ENCODE assay signal across 9 cellular contexts in the genomic region with DNA sequence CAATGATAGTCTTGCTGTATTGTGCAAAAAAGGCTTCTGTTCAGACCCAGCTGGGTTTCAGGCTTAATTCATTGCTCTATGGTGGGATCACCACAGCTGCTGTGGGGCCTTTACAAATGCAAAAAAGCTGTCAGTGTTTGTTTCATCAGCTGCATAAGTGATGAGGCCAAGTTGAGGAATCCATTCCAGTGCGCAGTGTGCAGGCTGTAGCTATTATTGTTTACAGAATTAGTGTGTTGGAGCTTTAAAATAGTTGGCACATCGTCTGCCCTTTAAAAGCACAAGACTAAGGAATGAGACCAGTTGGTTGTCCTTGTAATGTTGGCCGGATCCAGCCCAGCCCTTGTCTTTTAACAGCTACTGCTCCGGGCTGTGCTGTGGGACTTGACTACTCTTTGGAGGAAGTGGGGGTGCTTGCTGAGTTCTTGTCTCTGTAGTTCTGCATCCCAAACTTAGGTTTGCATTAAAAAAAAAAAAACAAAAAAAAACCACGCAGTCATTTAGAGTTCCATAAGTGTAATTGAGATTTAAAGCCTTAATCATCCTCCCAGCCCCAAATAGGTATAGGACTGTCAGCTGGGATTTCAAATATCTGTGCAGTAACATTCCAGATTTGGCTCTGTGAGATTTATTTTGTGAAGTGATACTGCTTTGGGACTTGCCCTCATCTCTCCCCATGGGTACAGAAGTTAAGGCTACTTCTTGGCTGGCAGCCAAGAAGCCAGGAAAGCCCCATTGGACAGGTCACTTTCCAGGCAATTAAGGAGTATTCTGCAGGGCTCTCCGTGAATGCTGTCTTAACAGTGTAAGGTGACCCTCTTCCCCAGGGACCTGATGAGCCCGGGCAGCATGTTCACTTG. TPM values are rescaled to one million over a fixed set of nuclear protein-coding genes. Genes with fewer than 3 reads are reported as not detected.
DNase-seq lines count a peak whose midpoint lies in the region; ATAC-seq and TF ChIP-seq lines count a peak whose summit lies in the region.
"Had no signal": no experiment of that assay in that cellular context is flagged by ENCODE, and none has a peak within 500 bp of the region (broad histone marks: within the 10 kb centered on the region; RNA-seq: fewer than 3 reads in every experiment).

No MANE protein-coding gene starts in this region.

- peak overlapping the region in 3 of 5 donors; percentile 37 to 72 (median 47) for H3K27ac ChIP-seq in adrenal gland
- peak overlapping the region; percentile 8 for H3K27ac ChIP-seq in iPS-20b (ENCODE audit: low read length)

- peak; percentile 34 for ATAC-seq in stimulated activated memory B cell treated with anti-CD40 and anti-IgM and Interleukin-4, amounts not matched to agents 10 μg/mL and 1 μg/mL and 100 μg/mL, for 72 hours
- ATAC-seq in HG02623 (IDR thresholded peaks at IDR 0.05; ENCODE audit: unreplicated experiment) = no peak

- H3K27me3 Mint-ChIP-seq in T-helper 2 cell treated with Interferon-gamma antibody and Interleukin-4, amounts not matched to agents 5 μg/mL and 100 μg/mL, for 36 hours (ENCODE audit: low read depth) = no peaks in the 10 kb centered on the region
- no peaks in the 10 kb centered on the region for H3K27me3 Mint-ChIP-seq in stimulated activated memory B cell treated with anti-CD40 and anti-IgM and Interleukin-4, amounts not matched to agents 10 μg/mL and 1 μg/mL and 100 μg/mL, for 72 hours

- H3K27ac Mint-ChIP-seq in T-helper 2 cell treated with Interferon-gamma antibody and Interleukin-4, amounts not matched to agents 5 μg/mL and 100 μg/mL, for 36 hours = no peak overlapping the region
- H3K27ac Mint-ChIP-seq in stimulated activated memory B cell treated with anti-CD40 and anti-IgM and Interleukin-4, amounts not matched to agents 10 μg/mL and 1 μg/mL and 100 μg/mL, for 72 hours = peak overlapping the region; percentile 48

- peaks cover 74% of the 10 kb centered on the region for H3K4me1 Mint-ChIP-seq in T-helper 2 cell treated with Interferon-gamma antibody and Interleukin-4, amounts not matched to agents 5 μg/mL and 100 μg/mL, for 36 hours (ENCODE audit: low read depth)
- peaks cover 94% of the 10 kb centered on the region for H3K4me1 Mint-ChIP-seq in stimulated activated memory B cell treated with anti-CD40 and anti-IgM and Interleukin-4, amounts not matched to agents 10 μg/mL and 1 μg/mL and 100 μg/mL, for 72 hours

- H3K9me3 Mint-ChIP-seq in T-helper 2 cell treated with Interferon-gamma antibody and Interleukin-4, amounts not matched to agents 5 μg/mL and 100 μg/mL, for 36 hours = no peaks in the 10 kb centered on the region
- H3K9me3 Mint-ChIP-seq in stimulated activated memory B cell treated with anti-CD40 and anti-IgM and Interleukin-4, amounts not matched to agents 10 μg/mL and 1 μg/mL and 100 μg/mL, for 72 hours = no peaks in the 10 kb centered on the region

- H3K27me3 ChIP-seq in adrenal gland (no peaks in the 10 kb centered on the region), iPS-20b (ENCODE audit: insufficient read depth, low read length) (no peaks in the 10 kb centered on the region)

- H3K36me3 ChIP-seq in adrenal gland (replicated peaks in 1 of 2) (no peaks in the 10 kb centered on the region), iPS-20b (ENCODE audit: insufficient read depth, low read depth, low read length) (0 out of 2 replicates have a peak, but pooled peaks cover 8% of the 10 kb centered on the region)

- TF ChIP-seq CTCF in adrenal gland (IDR thresholded peaks at IDR 0.05) = no peak

- H3K4me3 ChIP-seq in adrenal gland (peak overlapping the region in 1 of 4 donors; percentile 35), iPS-20b (ENCODE audit: low read length) (peak overlapping the region; percentile 55; the same call in 1 of the 2 replicates)

- H3K4me1 ChIP-seq in adrenal gland (replicated peaks in 1 of 2) (peaks cover 51 to 74% of the 10 kb centered on the region in 2 donors), iPS-20b (ENCODE audit: insufficient read depth, low read length) (peaks cover 75% of the 10 kb centered on the region)

- TF ChIP-seq POLR2A in adrenal gland (IDR thresholded peaks at IDR 0.05) = peak in 1 of 2 donors; percentile 14

- DNase-seq in T-helper 2 cell treated with Interferon-gamma antibody and Interleukin-4, amounts not matched to agents 5 μg/mL and 100 μg/mL, for 36 hours (ENCODE audit: low spot score) = no peak
- DNase-seq in T-helper 2 cell = no peak
- peak in 6 of 7 donors; percentile 49 to 77 (median 63) for DNase-seq in adrenal gland
- DNase-seq in NCI-H2227 (lab: John Stamatoyannopoulos, UW; ENCODE audit: unreplicated experiment) = no peak
- no peak for DNase-seq in AG08396 (ENCODE audit: low spot score)
- DNase-seq: activated CD4-positive, alpha-beta T cell treated with anti-CD3 and anti-CD28 coated beads for 4 hours had no signal

- peak overlapping the region; percentile 17; the same call in 1 of the 2 replicates for H3K9ac ChIP-seq in iPS-20b (ENCODE audit: low read depth, low read length)

- intact Hi-C loops in adrenal gland (cut with DNase I) = no loop called here

- WGBS in adrenal gland, 4 donors = 15 to 39% (median 20%) methylated on average over 5 to 7 of the region's 7 CpGs

- H3K9me3 ChIP-seq in adrenal gland (replicated peaks in 1 of 3) = no peaks in the 10 kb centered on the region
- H3K9me3 ChIP-seq in iPS-20b (ENCODE audit: insufficient read depth, low read depth, low read length) = no peaks in the 10 kb centered on the region

- peaks cover 16% of the 10 kb centered on the region for H3K36me3 Mint-ChIP-seq in T-helper 2 cell treated with Interferon-gamma antibody and Interleukin-4, amounts not matched to agents 5 μg/mL and 100 μg/mL, for 36 hours (ENCODE audit: low read depth)
- H3K36me3 Mint-ChIP-seq in stimulated activated memory B cell treated with anti-CD40 and anti-IgM and Interleukin-4, amounts not matched to agents 10 μg/mL and 1 μg/mL and 100 μg/mL, for 72 hours = peaks cover 5% of the 10 kb centered on the region

- H3K4me3 Mint-ChIP-seq in T-helper 2 cell treated with Interferon-gamma antibody and Interleukin-4, amounts not matched to agents 5 μg/mL and 100 μg/mL, for 36 hours = peak overlapping the region; percentile 37
- no peak overlapping the region for H3K4me3 Mint-ChIP-seq in stimulated activated memory B cell treated with anti-CD40 and anti-IgM and Interleukin-4, amounts not matched to agents 10 μg/mL and 1 μg/mL and 100 μg/mL, for 72 hours

RNA-seq across cellular contexts. Expression of gene JARID2, which starts 19.3 kb away (rescaled TPM):
- total RNA-seq in adrenal gland = 10 to 100 TPM in 3 of 8 donors, 1 to 10 TPM in 5; 3.0 to 12.3 (median 8.4) TPM
- polyA plus RNA-seq in adrenal gland = 1 to 10 TPM; 5.2 to 6.1 (median 5.3) TPM

Comparison
In these comparisons a context has a peak if more than half of its experiments do, and no peak if none do; other contexts are left out.
1. DNase-seq: peak in adrenal gland (6 of 7); none in T-helper 2 cell treated with Interferon-gamma antibody and Interleukin-4, amounts not matched to agents 5 μg/mL and 100 μg/mL, for 36 hours (single experiment), T-helper 2 cell (0 of 5), NCI-H2227 (single experiment) and AG08396 (single experiment).